16 cellular contexts compared by ENCODE assay signal in genomic region chr16:12611916-12612597, GRCh38.
DNase-seq lines count a peak whose midpoint lies in the region; TF ChIP-seq lines count a peak whose summit lies in the region.
"Had no signal": no experiment of that assay in that cellular context is flagged by ENCODE, and none has a peak within 500 bp of the region (broad histone marks: within the 10 kb centered on the region; RNA-seq: fewer than 3 reads in every experiment).

No MANE protein-coding gene starts in this region.

- H3K4me1 ChIP-seq in smooth muscle cell (ENCODE audit: low read depth) (no peaks in the 10 kb centered on the region), mesenchymal stem cell (ENCODE audit: control insufficient read depth, insufficient read depth, low read depth, low read length) (peaks cover 5% of the 10 kb centered on the region)

- H3K9me3 ChIP-seq in smooth muscle cell (replicated peaks; ENCODE audit: low read depth), result no peaks in the 10 kb centered on the region
- H3K9me3 ChIP-seq in mesenchymal stem cell (ENCODE audit: control insufficient read depth, low read length), result no peaks in the 10 kb centered on the region

- H3K9ac ChIP-seq in smooth muscle cell (ENCODE audit: low read depth) (no peak overlapping the region), mesenchymal stem cell (ENCODE audit: low read length) (no peak overlapping the region)

- peaks cover 4% of the 10 kb centered on the region for H3K36me3 Mint-ChIP-seq in activated naive CD8-positive, alpha-beta T cell
- H3K36me3 Mint-ChIP-seq in activated naive CD8-positive, alpha-beta T cell treated with anti-CD3 and anti-CD28 coated beads for 36 hours, result no peaks in the 10 kb centered on the region

- no peak overlapping the region for H2AFZ ChIP-seq in smooth muscle cell (ENCODE audit: low read depth)
- H2AFZ ChIP-seq in mesenchymal stem cell (ENCODE audit: low read depth, low read length), result no peak overlapping the region

- peak overlapping the region; percentile 84 for H3K27ac Mint-ChIP-seq in activated naive CD8-positive, alpha-beta T cell
- H3K27ac Mint-ChIP-seq in activated naive CD8-positive, alpha-beta T cell treated with anti-CD3 and anti-CD28 coated beads for 36 hours, result no peak overlapping the region
- H3K27ac Mint-ChIP-seq: IgD-negative memory B cell had no signal

- no peak overlapping the region for H2BK120ac ChIP-seq in mesenchymal stem cell (ENCODE audit: low read depth, low read length)

- peaks cover 32% of the 10 kb centered on the region for H3K4me1 Mint-ChIP-seq in activated naive CD8-positive, alpha-beta T cell (ENCODE audit: low read depth)
- peaks cover 20% of the 10 kb centered on the region for H3K4me1 Mint-ChIP-seq in activated naive CD8-positive, alpha-beta T cell treated with anti-CD3 and anti-CD28 coated beads for 36 hours

- WGBS in smooth muscle cell (ENCODE audit: low lambda C conversion rate), result 94% methylated on average over 10 of the region's 10 CpGs
- 73% methylated on average over 9 of the region's 10 CpGs for WGBS in mesenchymal stem cell

- no peaks in the 10 kb centered on the region for H4K20me1 ChIP-seq in smooth muscle cell (ENCODE audit: low read depth)

- DNase-seq in activated naive CD8-positive, alpha-beta T cell treated with anti-CD3 and anti-CD28 coated beads for 36 hours, result no peak
- DNase-seq in M059J (ENCODE audit: low read depth), result peak; percentile 72
- DNase-seq in epithelial cell of prostate (ENCODE audit: low read depth, low spot score), result no peak
- no peak for DNase-seq in smooth muscle cell (lab: John Stamatoyannopoulos, UW; ENCODE audit: unreplicated experiment)
- DNase-seq in COLO829 (ENCODE audit: low spot score), result no peak
- DNase-seq in UCSD-AML1 (lab: John Stamatoyannopoulos, UW; ENCODE audit: unreplicated experiment), result no peak
- DNase-seq in mesenchymal stem cell, result no peak
- DNase-seq: COR-L47; H7; NCI-H1417; NCI-H187 treated with DMSO at 0.1 percent for 48 hours; NCI-H446; NK-92 treated with Interleukin-12 subunit alpha and Interleukin-12 subunit beta, amount 100 ng/mL, for 24 hours had no signal

- no peak overlapping the region for H3K14ac ChIP-seq in mesenchymal stem cell (ENCODE audit: low read length in 2 of 2)

- H3K18ac ChIP-seq in mesenchymal stem cell (ENCODE audit: low read depth in 1 of 2, low read length in 2 of 2), result no peak overlapping the region

- no peak overlapping the region for H4K91ac ChIP-seq in mesenchymal stem cell (ENCODE audit: low read length)

- peaks cover 4% of the 10 kb centered on the region for H3K9me3 Mint-ChIP-seq in activated naive CD8-positive, alpha-beta T cell (ENCODE audit: low read depth)
- peaks cover 8% of the 10 kb centered on the region for H3K9me3 Mint-ChIP-seq in activated naive CD8-positive, alpha-beta T cell treated with anti-CD3 and anti-CD28 coated beads for 36 hours

- H3K27me3 ChIP-seq in smooth muscle cell (ENCODE audit: low read depth) (no peaks in the 10 kb centered on the region), mesenchymal stem cell (ENCODE audit: control insufficient read depth in 1 of 2, insufficient read depth in 1 of 2, low read length in 2 of 2) (no peaks in the 10 kb centered on the region)

- peaks cover 8% of the 10 kb centered on the region for H3K27me3 Mint-ChIP-seq in activated naive CD8-positive, alpha-beta T cell
- peaks cover 8% of the 10 kb centered on the region for H3K27me3 Mint-ChIP-seq in activated naive CD8-positive, alpha-beta T cell treated with anti-CD3 and anti-CD28 coated beads for 36 hours

- H3K79me2 ChIP-seq in smooth muscle cell (ENCODE audit: low read depth), result no peaks in the 10 kb centered on the region

- H3K4ac ChIP-seq in mesenchymal stem cell (ENCODE audit: low read depth in 1 of 2, low read length in 2 of 2), result no peak overlapping the region

- no peak overlapping the region for H2AK5ac ChIP-seq in mesenchymal stem cell (ENCODE audit: low read length, severe bottlenecking)

- no peak overlapping the region for H3K4me3 Mint-ChIP-seq in activated naive CD8-positive, alpha-beta T cell
- H3K4me3 Mint-ChIP-seq in activated naive CD8-positive, alpha-beta T cell treated with anti-CD3 and anti-CD28 coated beads for 36 hours, result no peak overlapping the region
- H3K4me3 Mint-ChIP-seq: IgD-negative memory B cell had no signal

- H3K23ac ChIP-seq in mesenchymal stem cell (ENCODE audit: low read length in 2 of 2), result no peak overlapping the region

- no peak for TF ChIP-seq CTCF in smooth muscle cell (IDR thresholded peaks at IDR 0.05; ENCODE audit: borderline replicate concordance, insufficient read depth, poor library complexity, severe bottlenecking)

- H3K36me3 ChIP-seq in smooth muscle cell (ENCODE audit: low read depth) (no peaks in the 10 kb centered on the region), mesenchymal stem cell (ENCODE audit: control insufficient read depth in 1 of 2, insufficient read depth in 2 of 2, low read depth in 1 of 2, low read length in 2 of 2) (no peaks in the 10 kb centered on the region)

- H3K27ac ChIP-seq in epithelial cell of prostate, result peak overlapping the region; percentile 70
- peak overlapping the region; percentile 29 for H3K27ac ChIP-seq in smooth muscle cell (ENCODE audit: low read depth)
- H3K27ac ChIP-seq in mesenchymal stem cell (ENCODE audit: low read length, poor library complexity, severe bottlenecking), result no peak overlapping the region
- H3K27ac ChIP-seq: C4-2B had no signal

- no peaks in the 10 kb centered on the region for H3K79me1 ChIP-seq in mesenchymal stem cell (replicated peaks; ENCODE audit: low read length, poor library complexity, severe bottlenecking)

- H3K4me3 ChIP-seq in smooth muscle cell (no peak overlapping the region), mesenchymal stem cell (ENCODE audit: insufficient read depth in 1 of 2, low read depth in 1 of 2, low read length in 2 of 2) (no peak overlapping the region)

- no peaks in the 10 kb centered on the region for H3F3A ChIP-seq in smooth muscle cell (ENCODE audit: low read depth)

- H2BK5ac ChIP-seq in mesenchymal stem cell (ENCODE audit: low read depth, low read length, poor library complexity, severe bottlenecking), result no peak overlapping the region

- no peak overlapping the region for H4K8ac ChIP-seq in mesenchymal stem cell (ENCODE audit: low read length)

- no peak overlapping the region for H2BK12ac ChIP-seq in mesenchymal stem cell (ENCODE audit: low read length in 2 of 2)

- no peak overlapping the region for H2BK15ac ChIP-seq in mesenchymal stem cell (ENCODE audit: low read depth, poor library complexity, severe bottlenecking)

- H3K4me2 ChIP-seq in smooth muscle cell, result no peak overlapping the region
- no peak overlapping the region for H3K4me2 ChIP-seq in mesenchymal stem cell (ENCODE audit: low read length, poor library complexity, severe bottlenecking)
